In genomic region chr20:54860716-54861115, GRCh38 we compare ENCODE assay signal across 9 cellular contexts.
"Had no signal": no experiment of that assay in that cellular context is flagged by ENCODE, and none has a peak within 500 bp of the region (broad histone marks: within the 10 kb centered on the region; RNA-seq: fewer than 3 reads in every experiment).

No MANE protein-coding gene starts in this region.

- FAIRE-seq: H54, K562 had no signal

- ATAC-seq: K562 had no signal

- H3K9me3 Mint-ChIP-seq: H9 had no signal

- H2AFZ ChIP-seq: GM23248 had no signal

- H3K9ac ChIP-seq: GM23248 had no signal

- DNase-seq: GM23248, GOT3, H9, HCEC 1CT, HFFc6, IMR-90 had no signal

- H3K4me3 Mint-ChIP-seq: H9, HFFc6 had no signal

- H3K4me3 ChIP-seq: GM23248, K562 had no signal

- H3K27ac ChIP-seq: GM23248, HL-60 had no signal

- H3K27ac Mint-ChIP-seq: H9, HFFc6 had no signal
